In genomic region chr10:71045936-71046335, GRCh38 we compare ENCODE assay signal across 13 cellular contexts.
A peak's percentile ranks its signal among the peaks of the same experiment; 100 is the strongest.
DNase-seq lines count a peak whose midpoint lies in the region; ATAC-seq and TF ChIP-seq lines count a peak whose summit lies in the region.
"Had no signal": no experiment of that assay in that cellular context is flagged by ENCODE, and none has a peak within 500 bp of the region (broad histone marks: within the 10 kb centered on the region; RNA-seq: fewer than 3 reads in every experiment).

No MANE protein-coding gene starts in this region.

- no peak overlapping the region for H3K27ac ChIP-seq in WERI-Rb-1
- H3K27ac ChIP-seq: 22Rv1 had no signal

- H3K9me3 Mint-ChIP-seq in nephron progenitor cell = no peaks in the 10 kb centered on the region
- H3K9me3 Mint-ChIP-seq in activated naive CD8-positive, alpha-beta T cell treated with anti-CD3 and anti-CD28 coated beads, Interleukin-2, amount 50 U/mL, for 24 hours = no peaks in the 10 kb centered on the region
- H3K9me3 Mint-ChIP-seq: CD4-positive, alpha-beta T cell; GM23338; IgD-negative memory B cell had no signal

- no peak overlapping the region for H3K4me3 ChIP-seq in WERI-Rb-1 (ENCODE audit: low read depth, low read length)
- H3K4me3 ChIP-seq: GM23338 had no signal

- DNase-seq in cardiac septum (ENCODE audit: low spot score) = peak; percentile 46
- DNase-seq in Right ventricle myocardium superior = no peak
- no peak for DNase-seq in nephron progenitor cell
- peak; percentile 10 for DNase-seq in retina
- no peak for DNase-seq in activated naive CD8-positive, alpha-beta T cell treated with anti-CD3 and anti-CD28 coated beads, Interleukin-2, amount 50 U/mL, for 24 hours
- DNase-seq in WERI-Rb-1 = no peak
- DNase-seq: CD4-positive, alpha-beta T cell; DMS79; H7 had no signal

- intact Hi-C loops in cardiac septum (cut with DNase I) = no loop called here
- intact Hi-C loops in Right ventricle myocardium superior (cut with DNase I) = no loop called here

- TF ChIP-seq CTCF in nephron progenitor cell (IDR thresholded peaks at IDR 0.05) (no peak), WERI-Rb-1 (IDR thresholded peaks at IDR 0.05; ENCODE audit: low read depth, low read length) (no peak)

- H3K36me3 ChIP-seq in WERI-Rb-1 = no peaks in the 10 kb centered on the region

- H3K4me1 Mint-ChIP-seq in nephron progenitor cell = peaks cover 79% of the 10 kb centered on the region
- H3K4me1 Mint-ChIP-seq in activated naive CD8-positive, alpha-beta T cell treated with anti-CD3 and anti-CD28 coated beads, Interleukin-2, amount 50 U/mL, for 24 hours = no peaks in the 10 kb centered on the region
- H3K4me1 Mint-ChIP-seq: IgD-negative memory B cell had no signal

- H3K36me3 Mint-ChIP-seq in nephron progenitor cell (ENCODE audit: low read depth) = no peaks in the 10 kb centered on the region
- H3K36me3 Mint-ChIP-seq in activated naive CD8-positive, alpha-beta T cell treated with anti-CD3 and anti-CD28 coated beads, Interleukin-2, amount 50 U/mL, for 24 hours (ENCODE audit: low read depth) = no peaks in the 10 kb centered on the region
- H3K36me3 Mint-ChIP-seq: IgD-negative memory B cell had no signal

- no peaks in the 10 kb centered on the region for H3K9me3 ChIP-seq in WERI-Rb-1 (ENCODE audit: severe bottlenecking)

- H3K27me3 ChIP-seq in WERI-Rb-1 (ENCODE audit: insufficient read depth, low read depth, severe bottlenecking) = no peaks in the 10 kb centered on the region

- peaks cover 21% of the 10 kb centered on the region for H3K27me3 Mint-ChIP-seq in nephron progenitor cell (ENCODE audit: low read depth, poor library complexity)
- H3K27me3 Mint-ChIP-seq in activated naive CD8-positive, alpha-beta T cell treated with anti-CD3 and anti-CD28 coated beads, Interleukin-2, amount 50 U/mL, for 24 hours = no peaks in the 10 kb centered on the region

- no peak for ATAC-seq in Right ventricle myocardium superior (ENCODE audit: poor library complexity)
- no peak for ATAC-seq in activated naive CD8-positive, alpha-beta T cell treated with anti-CD3 and anti-CD28 coated beads, Interleukin-2, amount 50 U/mL, for 24 hours
- no peak for ATAC-seq in GM21360 (IDR thresholded peaks at IDR 0.05; ENCODE audit: unreplicated experiment)
- ATAC-seq: GM23338 had no signal

- peak overlapping the region; percentile 25 for H3K4me3 Mint-ChIP-seq in nephron progenitor cell
- no peak overlapping the region for H3K4me3 Mint-ChIP-seq in activated naive CD8-positive, alpha-beta T cell treated with anti-CD3 and anti-CD28 coated beads, Interleukin-2, amount 50 U/mL, for 24 hours
- H3K4me3 Mint-ChIP-seq: CD4-positive, alpha-beta T cell; GM23338; IgD-negative memory B cell had no signal

- peak overlapping the region; percentile 33 for H3K27ac Mint-ChIP-seq in nephron progenitor cell
- no peak overlapping the region for H3K27ac Mint-ChIP-seq in activated naive CD8-positive, alpha-beta T cell treated with anti-CD3 and anti-CD28 coated beads, Interleukin-2, amount 50 U/mL, for 24 hours
- H3K27ac Mint-ChIP-seq: CD4-positive, alpha-beta T cell; GM23338; IgD-negative memory B cell had no signal

Comparison
In these comparisons a context has a peak if more than half of its experiments do, and no peak if none do; other contexts are left out.
1. DNase-seq: peak in cardiac septum (single experiment) and retina (single experiment); none in Right ventricle myocardium superior (single experiment), nephron progenitor cell (single experiment), activated naive CD8-positive, alpha-beta T cell treated with anti-CD3 and anti-CD28 coated beads, Interleukin-2, amount 50 U/mL, for 24 hours (single experiment) and WERI-Rb-1 (single experiment).